In genomic region chr19:33379151-33379829, GRCh38 we compare ENCODE assay signal across 13 cellular contexts.
"Had no signal": no experiment of that assay in that cellular context is flagged by ENCODE, and none has a peak within 500 bp of the region (broad histone marks: within the 10 kb centered on the region; RNA-seq: fewer than 3 reads in every experiment).

No MANE protein-coding gene starts in this region.

- H3K27ac ChIP-seq: cardiac muscle cell, colonic mucosa, heart right ventricle, parathyroid adenoma, tibial artery had no signal

- H3K9me3 ChIP-seq: colonic mucosa, heart right ventricle, tibial artery had no signal

- H3K9ac ChIP-seq: parathyroid adenoma had no signal

- H3K9me3 Mint-ChIP-seq: activated naive CD8-positive, alpha-beta T cell treated with anti-CD3 and anti-CD28 coated beads, Interleukin-2, amount 10 ng/mL, durations not matched to agents 7 days and 5 days; T-helper 2 cell treated with Interferon-gamma antibody and Interleukin-4, amounts not matched to agents 5 μg/mL and 100 μg/mL, for 36 hours had no signal

- H3K4me3 Mint-ChIP-seq: activated naive CD8-positive, alpha-beta T cell treated with anti-CD3 and anti-CD28 coated beads, Interleukin-2, amount 10 ng/mL, durations not matched to agents 7 days and 5 days; T-helper 2 cell treated with Interferon-gamma antibody and Interleukin-4, amounts not matched to agents 5 μg/mL and 100 μg/mL, for 36 hours had no signal

- DNase-seq: activated CD4-positive, alpha-beta T cell treated with anti-CD3 and anti-CD28 coated beads, Interleukin-2, amount 50 U/mL, for 48 hours; activated CD4-positive, CD25-positive, alpha-beta regulatory T cell treated with anti-CD3 and anti-CD28 coated beads, Interleukin-2, amount 50 U/mL, for 72 hours; activated effector memory CD4-positive, alpha-beta T cell treated with anti-CD3 and anti-CD28 coated beads, Interleukin-2, amount 50 U/mL, for 16 hours; activated naive CD8-positive, alpha-beta T cell treated with anti-CD3 and anti-CD28 coated beads, Interleukin-2, amount 10 ng/mL, durations not matched to agents 7 days and 5 days; colonic mucosa; heart right ventricle; kidney; left ventricle myocardium superior; SW 1271; tibial artery had no signal

- H3K27me3 ChIP-seq: cardiac muscle cell, colonic mucosa, heart right ventricle, tibial artery had no signal

- ATAC-seq: heart right ventricle, left ventricle myocardium superior had no signal

- H3K4me3 ChIP-seq: cardiac muscle cell, colonic mucosa, heart right ventricle, tibial artery had no signal

- H3K27ac Mint-ChIP-seq: activated naive CD8-positive, alpha-beta T cell treated with anti-CD3 and anti-CD28 coated beads, Interleukin-2, amount 10 ng/mL, durations not matched to agents 7 days and 5 days; T-helper 2 cell treated with Interferon-gamma antibody and Interleukin-4, amounts not matched to agents 5 μg/mL and 100 μg/mL, for 36 hours had no signal

- H3K36me3 ChIP-seq: colonic mucosa had no signal

- H3K27me3 Mint-ChIP-seq: activated naive CD8-positive, alpha-beta T cell treated with anti-CD3 and anti-CD28 coated beads, Interleukin-2, amount 10 ng/mL, durations not matched to agents 7 days and 5 days had no signal

- H2AFZ ChIP-seq: parathyroid adenoma had no signal
